ENCODE assay signal across 1 cellular context in genomic region chr2:169891593-169892298, GRCh38.
TF ChIP-seq lines count a peak whose summit lies in the region.

No MANE protein-coding gene starts in this region.

TF ChIP-seq in HEK293, 187 proteins besides CTCF, POLR2A, EP300 and RAD21 (continued from another document and continues in another):
- TF ChIP-seq, protein P1, sequence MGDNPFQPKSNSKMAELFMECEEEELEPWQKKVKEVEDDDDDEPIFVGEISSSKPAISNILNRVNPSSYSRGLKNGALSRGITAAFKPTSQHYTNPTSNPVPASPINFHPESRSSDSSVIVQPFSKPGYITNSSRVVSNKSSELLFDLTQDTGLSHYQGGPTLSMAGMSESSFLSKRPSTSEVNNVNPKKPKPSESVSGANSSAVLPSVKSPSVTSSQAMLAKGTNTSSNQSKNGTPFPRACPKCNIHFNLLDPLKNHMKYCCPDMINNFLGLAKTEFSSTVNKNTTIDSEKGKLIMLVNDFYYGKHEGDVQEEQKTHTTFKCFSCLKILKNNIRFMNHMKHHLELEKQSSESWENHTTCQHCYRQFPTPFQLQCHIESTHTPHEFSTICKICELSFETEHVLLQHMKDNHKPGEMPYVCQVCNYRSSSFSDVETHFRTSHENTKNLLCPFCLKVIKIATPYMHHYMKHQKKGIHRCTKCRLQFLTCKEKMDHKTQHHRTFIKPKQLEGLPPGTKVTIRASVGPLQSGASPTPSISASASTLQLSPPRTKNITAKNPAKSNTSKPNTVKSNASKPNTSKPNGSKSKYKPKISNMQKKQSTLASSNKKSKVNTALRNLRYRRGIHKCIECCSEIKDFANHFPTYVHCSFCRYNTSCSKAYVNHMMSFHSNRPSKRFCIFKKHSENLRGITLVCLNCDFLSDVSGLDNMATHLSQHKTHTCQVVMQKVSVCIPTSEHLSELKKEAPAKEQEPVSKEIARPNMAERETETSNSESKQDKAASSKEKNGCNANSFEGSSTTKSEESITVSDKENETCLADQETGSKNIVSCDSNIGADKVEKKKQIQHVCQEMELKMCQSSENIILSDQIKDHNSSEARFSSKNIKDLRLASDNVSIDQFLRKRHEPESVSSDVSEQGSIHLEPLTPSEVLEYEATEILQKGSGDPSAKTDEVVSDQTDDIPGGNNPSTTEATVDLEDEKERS (tag by site-specific recombination; IDR thresholded peaks at IDR 0.05) = no peak
- TF ChIP-seq SCRT1 (tag by site-specific recombination; IDR thresholded peaks at IDR 0.05; ENCODE audit: borderline replicate concordance) = no peak
- TF ChIP-seq ZBTB8A (tag by site-specific recombination; IDR thresholded peaks at IDR 0.05) = no peak
- no peak for TF ChIP-seq BCL11B (tag by site-specific recombination; IDR thresholded peaks at IDR 0.05; ENCODE audit: low read depth)
- TF ChIP-seq ZNF670 (tag by site-specific recombination; IDR thresholded peaks at IDR 0.05; ENCODE audit: low read depth) = no peak
- no peak for TF ChIP-seq ZNF530 (tag by site-specific recombination; IDR thresholded peaks at IDR 0.05; ENCODE audit: low read depth)
- TF ChIP-seq ZNF426 (tag by site-specific recombination; IDR thresholded peaks at IDR 0.05) = no peak
- 0 out of 2 replicates have a peak, but pooled peaks have one; percentile 21 for TF ChIP-seq SP7 (tag by site-specific recombination; IDR thresholded peaks at IDR 0.05)
- TF ChIP-seq ZNF792 (tag by site-specific recombination; IDR thresholded peaks at IDR 0.05) = no peak
- TF ChIP-seq ZNF140 (tag by site-specific recombination; IDR thresholded peaks at IDR 0.05) = no peak
- TF ChIP-seq, protein P2, sequence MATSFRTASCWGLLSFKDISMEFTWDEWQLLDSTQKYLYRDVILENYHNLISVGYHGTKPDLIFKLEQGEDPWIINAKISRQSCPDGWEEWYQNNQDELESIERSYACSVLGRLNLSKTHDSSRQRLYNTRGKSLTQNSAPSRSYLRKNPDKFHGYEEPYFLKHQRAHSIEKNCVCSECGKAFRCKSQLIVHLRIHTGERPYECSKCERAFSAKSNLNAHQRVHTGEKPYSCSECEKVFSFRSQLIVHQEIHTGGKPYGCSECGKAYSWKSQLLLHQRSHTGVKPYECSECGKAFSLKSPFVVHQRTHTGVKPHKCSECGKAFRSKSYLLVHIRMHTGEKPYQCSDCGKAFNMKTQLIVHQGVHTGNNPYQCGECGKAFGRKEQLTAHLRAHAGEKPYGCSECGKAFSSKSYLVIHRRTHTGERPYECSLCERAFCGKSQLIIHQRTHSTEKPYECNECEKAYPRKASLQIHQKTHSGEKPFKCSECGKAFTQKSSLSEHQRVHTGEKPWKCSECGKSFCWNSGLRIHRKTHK (tag by site-specific recombination; IDR thresholded peaks at IDR 0.05) = no peak
- no peak for TF ChIP-seq ZNF2 (tag by site-specific recombination; IDR thresholded peaks at IDR 0.05)
- no peak for TF ChIP-seq ZNF654 (tag by site-specific recombination; IDR thresholded peaks at IDR 0.05; ENCODE audit: low read depth)
- no peak for TF ChIP-seq ZNF404 (tag by site-specific recombination; IDR thresholded peaks at IDR 0.05)
- TF ChIP-seq ZNF610 (tag by site-specific recombination; IDR thresholded peaks at IDR 0.05; ENCODE audit: borderline replicate concordance) = no peak
- no peak for TF ChIP-seq ZNF133 (tag by site-specific recombination; IDR thresholded peaks at IDR 0.05)
- TF ChIP-seq ZNF585B (tag by site-specific recombination; IDR thresholded peaks at IDR 0.05) = peak; percentile 48
- no peak for TF ChIP-seq ZNF211 (tag by site-specific recombination; IDR thresholded peaks at IDR 0.05; ENCODE audit: low read depth)
- TF ChIP-seq, protein P3, sequence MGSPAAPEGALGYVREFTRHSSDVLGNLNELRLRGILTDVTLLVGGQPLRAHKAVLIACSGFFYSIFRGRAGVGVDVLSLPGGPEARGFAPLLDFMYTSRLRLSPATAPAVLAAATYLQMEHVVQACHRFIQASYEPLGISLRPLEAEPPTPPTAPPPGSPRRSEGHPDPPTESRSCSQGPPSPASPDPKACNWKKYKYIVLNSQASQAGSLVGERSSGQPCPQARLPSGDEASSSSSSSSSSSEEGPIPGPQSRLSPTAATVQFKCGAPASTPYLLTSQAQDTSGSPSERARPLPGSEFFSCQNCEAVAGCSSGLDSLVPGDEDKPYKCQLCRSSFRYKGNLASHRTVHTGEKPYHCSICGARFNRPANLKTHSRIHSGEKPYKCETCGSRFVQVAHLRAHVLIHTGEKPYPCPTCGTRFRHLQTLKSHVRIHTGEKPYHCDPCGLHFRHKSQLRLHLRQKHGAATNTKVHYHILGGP (tag by site-specific recombination; IDR thresholded peaks at IDR 0.05) = peak; percentile 30
- TF ChIP-seq PRDM10 (tag by site-specific recombination; IDR thresholded peaks at IDR 0.05) = no peak
- TF ChIP-seq, protein P4, sequence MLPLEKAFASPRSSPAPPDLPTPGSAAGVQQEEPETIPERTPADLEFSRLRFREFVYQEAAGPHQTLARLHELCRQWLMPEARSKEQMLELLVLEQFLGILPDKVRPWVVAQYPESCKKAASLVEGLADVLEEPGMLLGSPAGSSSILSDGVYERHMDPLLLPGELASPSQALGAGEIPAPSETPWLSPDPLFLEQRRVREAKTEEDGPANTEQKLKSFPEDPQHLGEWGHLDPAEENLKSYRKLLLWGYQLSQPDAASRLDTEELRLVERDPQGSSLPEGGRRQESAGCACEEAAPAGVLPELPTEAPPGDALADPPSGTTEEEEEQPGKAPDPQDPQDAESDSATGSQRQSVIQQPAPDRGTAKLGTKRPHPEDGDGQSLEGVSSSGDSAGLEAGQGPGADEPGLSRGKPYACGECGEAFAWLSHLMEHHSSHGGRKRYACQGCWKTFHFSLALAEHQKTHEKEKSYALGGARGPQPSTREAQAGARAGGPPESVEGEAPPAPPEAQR (tag by site-specific recombination; IDR thresholded peaks at IDR 0.05) = no peak
- TF ChIP-seq KLF8 (tag by site-specific recombination; IDR thresholded peaks at IDR 0.05) = peak; percentile 41; the same call in 1 of the 2 replicates
- TF ChIP-seq ZNF658 (tag by site-specific recombination; IDR thresholded peaks at IDR 0.05) = no peak
- TF ChIP-seq ZNF398 (tag by site-specific recombination; IDR thresholded peaks at IDR 0.05) = no peak; the same call in 1 of the 2 replicates
- TF ChIP-seq ZNF366 (tag by site-specific recombination; conservative IDR thresholded peaks at IDR 0.05) = peak; percentile 49
- peak; percentile 39; the same call in 1 of the 2 replicates for TF ChIP-seq ZNF843 (tag by site-specific recombination; IDR thresholded peaks at IDR 0.05)
- TF ChIP-seq ZNF837 (tag by site-specific recombination; IDR thresholded peaks at IDR 0.05) = no peak
- TF ChIP-seq ZNF514 (tag by site-specific recombination; IDR thresholded peaks at IDR 0.05) = no peak
- TF ChIP-seq BCL11A (tag by site-specific recombination; IDR thresholded peaks at IDR 0.05; ENCODE audit: low read depth) = no peak
- TF ChIP-seq, protein P5, sequence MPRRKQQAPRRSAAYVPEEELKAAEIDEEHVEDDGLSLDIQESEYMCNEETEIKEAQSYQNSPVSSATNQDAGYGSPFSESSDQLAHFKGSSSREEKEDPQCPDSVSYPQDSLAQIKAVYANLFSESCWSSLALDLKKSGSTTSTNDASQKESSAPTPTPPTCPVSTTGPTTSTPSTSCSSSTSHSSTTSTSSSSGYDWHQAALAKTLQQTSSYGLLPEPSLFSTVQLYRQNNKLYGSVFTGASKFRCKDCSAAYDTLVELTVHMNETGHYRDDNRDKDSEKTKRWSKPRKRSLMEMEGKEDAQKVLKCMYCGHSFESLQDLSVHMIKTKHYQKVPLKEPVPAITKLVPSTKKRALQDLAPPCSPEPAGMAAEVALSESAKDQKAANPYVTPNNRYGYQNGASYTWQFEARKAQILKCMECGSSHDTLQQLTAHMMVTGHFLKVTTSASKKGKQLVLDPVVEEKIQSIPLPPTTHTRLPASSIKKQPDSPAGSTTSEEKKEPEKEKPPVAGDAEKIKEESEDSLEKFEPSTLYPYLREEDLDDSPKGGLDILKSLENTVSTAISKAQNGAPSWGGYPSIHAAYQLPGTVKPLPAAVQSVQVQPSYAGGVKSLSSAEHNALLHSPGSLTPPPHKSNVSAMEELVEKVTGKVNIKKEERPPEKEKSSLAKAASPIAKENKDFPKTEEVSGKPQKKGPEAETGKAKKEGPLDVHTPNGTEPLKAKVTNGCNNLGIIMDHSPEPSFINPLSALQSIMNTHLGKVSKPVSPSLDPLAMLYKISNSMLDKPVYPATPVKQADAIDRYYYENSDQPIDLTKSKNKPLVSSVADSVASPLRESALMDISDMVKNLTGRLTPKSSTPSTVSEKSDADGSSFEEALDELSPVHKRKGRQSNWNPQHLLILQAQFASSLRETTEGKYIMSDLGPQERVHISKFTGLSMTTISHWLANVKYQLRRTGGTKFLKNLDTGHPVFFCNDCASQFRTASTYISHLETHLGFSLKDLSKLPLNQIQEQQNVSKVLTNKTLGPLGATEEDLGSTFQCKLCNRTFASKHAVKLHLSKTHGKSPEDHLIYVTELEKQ (tag by site-specific recombination; IDR thresholded peaks at IDR 0.05; ENCODE audit: borderline replicate concordance) = no peak
- TF ChIP-seq ZNF664 (tag by site-specific recombination; IDR thresholded peaks at IDR 0.05) = no peak
- no peak for TF ChIP-seq MEIS1 (CRISPR knock-in tag; IDR thresholded peaks at IDR 0.05; ENCODE audit: borderline replicate concordance)
- TF ChIP-seq HIC1 (tag by site-specific recombination; IDR thresholded peaks at IDR 0.05) = no peak
- TF ChIP-seq GLI4 (tag by site-specific recombination; IDR thresholded peaks at IDR 0.05) = no peak
- no peak for TF ChIP-seq ZIC2 (tag by site-specific recombination; IDR thresholded peaks at IDR 0.05)
- no peak for TF ChIP-seq ZNF24 (tag by site-specific recombination; IDR thresholded peaks at IDR 0.05)
- TF ChIP-seq ZNF121 (tag by site-specific recombination; IDR thresholded peaks at IDR 0.05) = no peak
- TF ChIP-seq GLIS1 (tag by site-specific recombination; IDR thresholded peaks at IDR 0.05) = no peak
- no peak for TF ChIP-seq ZNF23 (tag by site-specific recombination; IDR thresholded peaks at IDR 0.05; ENCODE audit: borderline replicate concordance)
- TF ChIP-seq MZF1 (tag by site-specific recombination; IDR thresholded peaks at IDR 0.05; ENCODE audit: borderline replicate concordance) = no peak
- TF ChIP-seq ZFP69B (tag by site-specific recombination; IDR thresholded peaks at IDR 0.05) = no peak
- no peak for TF ChIP-seq ZNF621 (tag by site-specific recombination; IDR thresholded peaks at IDR 0.05)
- TF ChIP-seq ZNF132 (tag by site-specific recombination; IDR thresholded peaks at IDR 0.05; ENCODE audit: borderline replicate concordance) = no peak
- TF ChIP-seq ZSCAN4 (tag by site-specific recombination; IDR thresholded peaks at IDR 0.05) = peak; percentile 56
